27 cellular contexts compared by ENCODE assay signal in the genomic region with DNA sequence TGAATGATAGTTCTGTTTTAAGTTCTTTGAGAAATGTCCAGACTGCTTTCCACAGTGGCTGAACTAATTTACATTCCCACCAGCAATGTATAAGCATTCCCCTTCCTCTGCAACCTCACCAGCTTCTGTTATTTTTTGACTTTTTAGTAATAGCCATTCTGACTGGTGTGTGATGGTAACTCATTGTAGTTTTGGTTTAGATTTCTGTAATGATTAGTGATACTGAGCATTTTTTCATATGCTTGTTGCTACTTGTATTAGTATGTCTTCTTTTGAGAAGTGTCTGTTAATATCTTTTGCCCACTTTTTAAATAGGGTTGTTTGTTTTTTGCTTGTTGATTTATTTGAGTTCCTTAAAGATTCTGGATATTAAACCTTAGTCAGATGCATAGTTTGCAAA.
"Had no signal": no experiment of that assay in that cellular context is flagged by ENCODE, and none has a peak within 500 bp of the region (broad histone marks: within the 10 kb centered on the region; RNA-seq: fewer than 3 reads in every experiment).

No MANE protein-coding gene starts in this region.

- ATAC-seq: naive thymus-derived CD4-positive, alpha-beta T cell; natural killer cell; psoas muscle; right cardiac atrium; right lobe of liver; stimulated activated memory B cell treated with anti-CD40 and anti-IgM and Interleukin-4, amounts not matched to agents 10 μg/mL and 1 μg/mL and 100 μg/mL, for 72 hours; upper lobe of right lung had no signal

- H3K4me3 Mint-ChIP-seq: naive thymus-derived CD4-positive, alpha-beta T cell; natural killer cell; nephron; neural progenitor cell; stimulated activated memory B cell treated with anti-CD40 and anti-IgM and Interleukin-4, amounts not matched to agents 10 μg/mL and 1 μg/mL and 100 μg/mL, for 72 hours; stimulated activated naive CD8-positive, alpha-beta T cell treated with anti-CD3 and anti-CD28 coated beads, Interleukin-15, Interleukin-2, amounts not matched to agents 100 ng/mL and 50 ng/mL, for 24 hours; type B pancreatic cell had no signal

- H3K9me3 Mint-ChIP-seq: natural killer cell, neural progenitor cell, type B pancreatic cell had no signal

- H3K36me3 Mint-ChIP-seq: naive thymus-derived CD4-positive, alpha-beta T cell; natural killer cell; neural progenitor cell; stimulated activated memory B cell treated with anti-CD40 and anti-IgM and Interleukin-4, amounts not matched to agents 10 μg/mL and 1 μg/mL and 100 μg/mL, for 72 hours; type B pancreatic cell had no signal

- H3K4me1 Mint-ChIP-seq: naive thymus-derived CD4-positive, alpha-beta T cell; natural killer cell; stimulated activated memory B cell treated with anti-CD40 and anti-IgM and Interleukin-4, amounts not matched to agents 10 μg/mL and 1 μg/mL and 100 μg/mL, for 72 hours had no signal

- H3K27me3 Mint-ChIP-seq: stimulated activated memory B cell treated with anti-CD40 and anti-IgM and Interleukin-4, amounts not matched to agents 10 μg/mL and 1 μg/mL and 100 μg/mL, for 72 hours; stimulated activated naive CD8-positive, alpha-beta T cell treated with anti-CD3 and anti-CD28 coated beads, Interleukin-15, Interleukin-2, amounts not matched to agents 100 ng/mL and 50 ng/mL, for 24 hours had no signal

- H3K27ac Mint-ChIP-seq: naive thymus-derived CD4-positive, alpha-beta T cell; natural killer cell; neural progenitor cell; progenitor cell of endocrine pancreas; stimulated activated memory B cell treated with anti-CD40 and anti-IgM and Interleukin-4, amounts not matched to agents 10 μg/mL and 1 μg/mL and 100 μg/mL, for 72 hours; stimulated activated naive CD8-positive, alpha-beta T cell treated with anti-CD3 and anti-CD28 coated beads, Interleukin-15, Interleukin-2, amounts not matched to agents 100 ng/mL and 50 ng/mL, for 24 hours; type B pancreatic cell had no signal

- DNase-seq: naive thymus-derived CD4-positive, alpha-beta T cell; natural killer cell; occipital lobe; ovary; posterior cingulate gyrus; psoas muscle; right cardiac atrium; right lobe of liver; sigmoid colon; small intestine; stimulated activated CD4-positive, alpha-beta T cell treated with anti-CD3 and anti-CD28 coated beads, Interleukin-15, amount 100 ng/mL, for 24 hours; stimulated activated CD4-positive, alpha-beta T cell treated with anti-CD3 and anti-CD28 coated beads, Interleukin-2, amount 100 ng/mL, for 24 hours; stimulated activated CD4-positive, alpha-beta T cell treated with anti-CD3 and anti-CD28 coated beads, Interleukin-2, amount 100 ng/mL, for 48 hours; stimulated activated CD4-positive, alpha-beta T cell treated with anti-CD3 and anti-CD28 coated beads, Interleukin-4, amount 100 ng/mL, for 24 hours; stimulated activated naive CD4-positive, alpha-beta T cell; substantia nigra; testis; tibial artery; transverse colon; upper lobe of right lung; uterus had no signal
